Comparison of ENCODE assay signal across 17 cellular contexts in genomic region chr14:54785111-54785777, GRCh38.
DNase-seq lines count a peak whose midpoint lies in the region; ATAC-seq and TF ChIP-seq lines count a peak whose summit lies in the region.
"Had no signal": no experiment of that assay in that cellular context is flagged by ENCODE, and none has a peak within 500 bp of the region (broad histone marks: within the 10 kb centered on the region; RNA-seq: fewer than 3 reads in every experiment).

No MANE protein-coding gene starts in this region.

- H3K4me2 ChIP-seq in OCI-LY1 (ENCODE audit: low read length), result no peak overlapping the region

- no peaks in the 10 kb centered on the region for H3K9me2 ChIP-seq in OCI-LY1 (ENCODE audit: low read depth, low read length)

- no peak overlapping the region for H3K4me3 ChIP-seq in OCI-LY1 (ENCODE audit: low read depth, low read length, poor library complexity, severe bottlenecking)
- H3K4me3 ChIP-seq: K562, ovary had no signal

- ATAC-seq in HG02885 (IDR thresholded peaks at IDR 0.05; ENCODE audit: poor library complexity, unreplicated experiment) (no peak), GM18517 (IDR thresholded peaks at IDR 0.05; ENCODE audit: unreplicated experiment) (no peak)
- ATAC-seq: K562; naive thymus-derived CD8-positive, alpha-beta T cell; stimulated activated naive B cell treated with anti-CD40 and anti-IgM and Interleukin-4, amounts not matched to agents 10 μg/mL and 1 μg/mL and 100 μg/mL, for 72 hours had no signal

- H3F3A ChIP-seq in OCI-LY1 (ENCODE audit: insufficient read depth, low read length), result no peaks in the 10 kb centered on the region

- no peak overlapping the region for H3K9ac ChIP-seq in OCI-LY1 (ENCODE audit: low read length)

- H3K4me1 ChIP-seq in OCI-LY1 (ENCODE audit: insufficient read depth, low read length, severe bottlenecking), result no peaks in the 10 kb centered on the region

- no peak overlapping the region for H3K27ac ChIP-seq in OCI-LY1 (ENCODE audit: low read depth, low read length, poor library complexity, severe bottlenecking)
- H3K27ac ChIP-seq: ovary had no signal

- peaks cover 4% of the 10 kb centered on the region; the same call in 1 of the 2 replicates for H3K27me3 ChIP-seq in OCI-LY1 (ENCODE audit: insufficient read depth, low read length)
- H3K27me3 ChIP-seq: ovary had no signal

- DNase-seq in G401 (ENCODE audit: low spot score), result peak; percentile 73
- DNase-seq in cardiac septum (ENCODE audit: low spot score), result peak; percentile 77
- DNase-seq in pons (ENCODE audit: low spot score), result peak; percentile 30
- no peak for DNase-seq in NK-92 (lab: John Stamatoyannopoulos, UW; ENCODE audit: unreplicated experiment)
- no peak for DNase-seq in HUDEP-2 (lab: John Stamatoyannopoulos, UW; ENCODE audit: unreplicated experiment in 76 of 76)
- DNase-seq: activated CD4-positive, alpha-beta T cell treated with anti-CD3 and anti-CD28 coated beads, Interleukin-2, amount 50 U/mL, for 1 hour; naive thymus-derived CD8-positive, alpha-beta T cell; NCI-H2029; NCI-H510A; ovary; stimulated activated CD4-positive, alpha-beta T cell treated with anti-CD3 and anti-CD28 coated beads, Interleukin-1b, Interleukin-23, amount 100 ng/mL, for 48 hours; stimulated activated naive B cell treated with anti-CD40 and anti-IgM and Interleukin-4, amounts not matched to agents 10 μg/mL and 1 μg/mL and 100 μg/mL, for 72 hours; SW 1271 had no signal

- no peaks in the 10 kb centered on the region for H3K36me3 ChIP-seq in OCI-LY1 (ENCODE audit: insufficient read depth, low read length)
- H3K36me3 ChIP-seq: ovary had no signal

- no peak overlapping the region for H2AFZ ChIP-seq in OCI-LY1 (ENCODE audit: low read length)

- H4K20me1 ChIP-seq in OCI-LY1 (ENCODE audit: insufficient read depth, low read length), result no peaks in the 10 kb centered on the region

- in situ Hi-C loops in G401 (cut with HindIII; ENCODE audit: low sequenced_read_pairs), result no loop called here

- peak; percentile 10; the same call in 1 of the 2 replicates for TF ChIP-seq CTCF in OCI-LY1 (IDR thresholded peaks at IDR 0.05; ENCODE audit: low read length)

- no peaks in the 10 kb centered on the region for H3K79me2 ChIP-seq in OCI-LY1 (ENCODE audit: insufficient read depth, low read length)

- intact Hi-C loops in cardiac septum (cut with DNase I), result no loop called here

- H3K9me3 ChIP-seq in OCI-LY1 (ENCODE audit: low read length), result no peaks in the 10 kb centered on the region
- H3K9me3 ChIP-seq: ovary had no signal

Comparison
In these comparisons a context has a peak if more than half of its experiments do, and no peak if none do; other contexts are left out.
1. DNase-seq: peak in G401 (single experiment), cardiac septum (single experiment) and pons (single experiment); none in NK-92 (single experiment) and HUDEP-2 (0 of 76).